1 cellular context compared by ENCODE assay signal in the genomic region with DNA sequence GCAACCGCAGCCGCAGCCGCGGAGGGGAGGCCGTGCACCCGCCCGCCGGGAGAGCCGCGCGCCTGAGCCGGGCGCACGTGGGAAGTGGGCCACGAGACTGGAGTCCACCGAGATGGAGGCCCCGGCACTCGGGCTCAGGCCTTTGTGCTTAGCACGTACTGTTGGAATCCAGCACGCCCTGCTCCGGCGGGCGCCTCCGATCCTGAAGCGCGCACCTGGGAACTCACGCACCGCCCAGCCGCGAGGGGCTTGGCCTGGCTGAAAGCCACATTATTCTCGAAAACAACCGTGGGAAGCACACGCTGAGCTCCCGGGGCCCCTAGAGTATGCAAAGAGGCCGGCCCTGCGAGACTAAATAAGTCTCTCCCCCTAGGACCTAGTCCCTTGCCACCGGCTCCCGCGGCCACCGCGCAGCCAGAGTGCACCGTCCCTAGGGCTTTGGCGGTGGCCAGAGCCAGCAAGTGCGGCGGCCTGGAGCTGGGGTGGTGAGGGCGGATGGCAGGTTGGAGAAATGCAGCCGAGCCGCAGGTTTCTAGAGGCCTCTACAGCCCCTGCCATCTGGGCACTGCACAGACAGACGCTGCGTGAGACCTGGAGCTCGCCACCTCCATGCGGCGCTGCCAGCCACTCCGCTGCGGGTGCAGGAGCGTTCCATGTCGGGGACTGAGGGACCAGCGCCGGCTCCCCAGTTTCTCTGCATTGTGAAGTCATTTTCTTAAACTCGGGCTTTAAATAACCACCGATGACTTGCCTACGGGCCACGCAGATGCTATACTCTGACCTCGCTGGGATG.
TF ChIP-seq lines count a peak whose summit lies in the region.

No MANE protein-coding gene starts in this region.

TF ChIP-seq in GM12878, 131 proteins besides CTCF, POLR2A, EP300 and RAD21 (continued from another document and continues in another):
- TF ChIP-seq NFYA (IDR thresholded peaks at IDR 0.05; ENCODE audit: borderline replicate concordance, low read depth, low read length) (no peak), SPI1 (IDR thresholded peaks at IDR 0.05; ENCODE audit: borderline replicate concordance, insufficient read depth, low read depth, low read length) (no peak), ZNF207 (IDR thresholded peaks at IDR 0.05; ENCODE audit: borderline replicate concordance) (no peak; the same call in 1 of the 2 replicates), MLLT1 (IDR thresholded peaks at IDR 0.05) (no peak; the same call in 1 of the 2 replicates), DPF2 (IDR thresholded peaks at IDR 0.05) (peak; percentile 72), RUNX3 (IDR thresholded peaks at IDR 0.05; ENCODE audit: low read length) (peak; percentile 83), LARP7 (IDR thresholded peaks at IDR 0.05) (peak; percentile 87), ESRRA (IDR thresholded peaks at IDR 0.05; ENCODE audit: low read length) (no peak), MTA3 (IDR thresholded peaks at IDR 0.05; ENCODE audit: borderline replicate concordance, low read length) (peak; percentile 66; the same call in 1 of the 2 replicates), GATAD2B (conservative IDR thresholded peaks at IDR 0.05; ENCODE audit: low read depth) (peak; percentile 98; the same call in 1 of the 2 replicates), IRF4 (IDR thresholded peaks at IDR 0.05; ENCODE audit: low read depth, low read length) (no peak), POLR2AphosphoS5 (IDR thresholded peaks at IDR 0.05; ENCODE audit: low read length) (peak; percentile 52; the same call in 1 of the 2 replicates), TARDBP (IDR thresholded peaks at IDR 0.05; ENCODE audit: borderline replicate concordance) (no peak), ZSCAN29 (IDR thresholded peaks at IDR 0.05) (no peak), KDM1A (IDR thresholded peaks at IDR 0.05; ENCODE audit: borderline replicate concordance) (no peak), IRF5 (IDR thresholded peaks at IDR 0.05; ENCODE audit: borderline replicate concordance) (no peak), KLF5 (IDR thresholded peaks at IDR 0.05; ENCODE audit: partially characterized antibody) (no peak), RB1 (IDR thresholded peaks at IDR 0.05; ENCODE audit: borderline replicate concordance) (peak; percentile 62; the same call in 1 of the 2 replicates), TCF12 (IDR thresholded peaks at IDR 0.05; ENCODE audit: low read depth, low read length) (peak; percentile 46; the same call in 1 of the 2 replicates), SRF (IDR thresholded peaks at IDR 0.05; ENCODE audit: low read depth in 2 of 2, low read length in 2 of 2) (no peak), RAD51 (IDR thresholded peaks at IDR 0.05) (no peak), CREB1 (IDR thresholded peaks at IDR 0.05; ENCODE audit: low read depth) (no peak; the same call in 1 of the 2 replicates), SUZ12 (IDR thresholded peaks at IDR 0.05; ENCODE audit: unreplicated experiment) (no peak), MEF2A (IDR thresholded peaks at IDR 0.05; ENCODE audit: insufficient read depth, low read depth, low read length) (no peak), RELA (IDR thresholded peaks at IDR 0.05; ENCODE audit: borderline replicate concordance, partially characterized antibody) (no peak), TCF7 (IDR thresholded peaks at IDR 0.05; ENCODE audit: borderline replicate concordance) (no peak), HDAC6 (IDR thresholded peaks at IDR 0.05; ENCODE audit: unreplicated experiment) (no peak), MEF2B (IDR thresholded peaks at IDR 0.05; ENCODE audit: partially characterized antibody, poor library complexity, severe bottlenecking) (peak; percentile 99), SMAD1 (IDR thresholded peaks at IDR 0.05; ENCODE audit: low read depth, partially characterized antibody) (no peak), ZBED1 (IDR thresholded peaks at IDR 0.05; ENCODE audit: borderline replicate concordance) (no peak), FOXK2 (IDR thresholded peaks at IDR 0.05) (no peak), SREBF1 (IDR thresholded peaks at IDR 0.05; ENCODE audit: low read length) (no peak), IKZF1 (conservative IDR thresholded peaks at IDR 0.05) (peak; percentile 87), CEBPB (IDR thresholded peaks at IDR 0.05; ENCODE audit: borderline replicate concordance in 1 of 2, low read depth in 2 of 2, low read length in 2 of 2) (no peak), BCL11A (IDR thresholded peaks at IDR 0.05; ENCODE audit: low read depth, low read length) (0 out of 2 replicates have a peak, but pooled peaks have one; percentile 8), SMARCA5 (IDR thresholded peaks at IDR 0.05) (no peak), SIX5 (IDR thresholded peaks at IDR 0.05; ENCODE audit: low read depth, low read length, severe bottlenecking) (no peak), CBFB (IDR thresholded peaks at IDR 0.05; ENCODE audit: low read depth) (peak; percentile 53; the same call in 1 of the 2 replicates), TBL1XR1 (IDR thresholded peaks at IDR 0.05; ENCODE audit: low read depth, low read length) (no peak)
- TF ChIP-seq, protein P1, sequence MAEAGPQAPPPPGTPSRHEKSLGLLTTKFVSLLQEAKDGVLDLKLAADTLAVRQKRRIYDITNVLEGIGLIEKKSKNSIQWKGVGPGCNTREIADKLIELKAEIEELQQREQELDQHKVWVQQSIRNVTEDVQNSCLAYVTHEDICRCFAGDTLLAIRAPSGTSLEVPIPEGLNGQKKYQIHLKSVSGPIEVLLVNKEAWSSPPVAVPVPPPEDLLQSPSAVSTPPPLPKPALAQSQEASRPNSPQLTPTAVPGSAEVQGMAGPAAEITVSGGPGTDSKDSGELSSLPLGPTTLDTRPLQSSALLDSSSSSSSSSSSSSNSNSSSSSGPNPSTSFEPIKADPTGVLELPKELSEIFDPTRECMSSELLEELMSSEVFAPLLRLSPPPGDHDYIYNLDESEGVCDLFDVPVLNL (IDR thresholded peaks at IDR 0.05; ENCODE audit: low read depth, low read length) = no peak
- TF ChIP-seq, protein P2, sequence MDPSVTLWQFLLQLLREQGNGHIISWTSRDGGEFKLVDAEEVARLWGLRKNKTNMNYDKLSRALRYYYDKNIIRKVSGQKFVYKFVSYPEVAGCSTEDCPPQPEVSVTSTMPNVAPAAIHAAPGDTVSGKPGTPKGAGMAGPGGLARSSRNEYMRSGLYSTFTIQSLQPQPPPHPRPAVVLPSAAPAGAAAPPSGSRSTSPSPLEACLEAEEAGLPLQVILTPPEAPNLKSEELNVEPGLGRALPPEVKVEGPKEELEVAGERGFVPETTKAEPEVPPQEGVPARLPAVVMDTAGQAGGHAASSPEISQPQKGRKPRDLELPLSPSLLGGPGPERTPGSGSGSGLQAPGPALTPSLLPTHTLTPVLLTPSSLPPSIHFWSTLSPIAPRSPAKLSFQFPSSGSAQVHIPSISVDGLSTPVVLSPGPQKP (IDR thresholded peaks at IDR 0.05; ENCODE audit: low read depth, low read length) = no peak
- TF ChIP-seq, protein P3, sequence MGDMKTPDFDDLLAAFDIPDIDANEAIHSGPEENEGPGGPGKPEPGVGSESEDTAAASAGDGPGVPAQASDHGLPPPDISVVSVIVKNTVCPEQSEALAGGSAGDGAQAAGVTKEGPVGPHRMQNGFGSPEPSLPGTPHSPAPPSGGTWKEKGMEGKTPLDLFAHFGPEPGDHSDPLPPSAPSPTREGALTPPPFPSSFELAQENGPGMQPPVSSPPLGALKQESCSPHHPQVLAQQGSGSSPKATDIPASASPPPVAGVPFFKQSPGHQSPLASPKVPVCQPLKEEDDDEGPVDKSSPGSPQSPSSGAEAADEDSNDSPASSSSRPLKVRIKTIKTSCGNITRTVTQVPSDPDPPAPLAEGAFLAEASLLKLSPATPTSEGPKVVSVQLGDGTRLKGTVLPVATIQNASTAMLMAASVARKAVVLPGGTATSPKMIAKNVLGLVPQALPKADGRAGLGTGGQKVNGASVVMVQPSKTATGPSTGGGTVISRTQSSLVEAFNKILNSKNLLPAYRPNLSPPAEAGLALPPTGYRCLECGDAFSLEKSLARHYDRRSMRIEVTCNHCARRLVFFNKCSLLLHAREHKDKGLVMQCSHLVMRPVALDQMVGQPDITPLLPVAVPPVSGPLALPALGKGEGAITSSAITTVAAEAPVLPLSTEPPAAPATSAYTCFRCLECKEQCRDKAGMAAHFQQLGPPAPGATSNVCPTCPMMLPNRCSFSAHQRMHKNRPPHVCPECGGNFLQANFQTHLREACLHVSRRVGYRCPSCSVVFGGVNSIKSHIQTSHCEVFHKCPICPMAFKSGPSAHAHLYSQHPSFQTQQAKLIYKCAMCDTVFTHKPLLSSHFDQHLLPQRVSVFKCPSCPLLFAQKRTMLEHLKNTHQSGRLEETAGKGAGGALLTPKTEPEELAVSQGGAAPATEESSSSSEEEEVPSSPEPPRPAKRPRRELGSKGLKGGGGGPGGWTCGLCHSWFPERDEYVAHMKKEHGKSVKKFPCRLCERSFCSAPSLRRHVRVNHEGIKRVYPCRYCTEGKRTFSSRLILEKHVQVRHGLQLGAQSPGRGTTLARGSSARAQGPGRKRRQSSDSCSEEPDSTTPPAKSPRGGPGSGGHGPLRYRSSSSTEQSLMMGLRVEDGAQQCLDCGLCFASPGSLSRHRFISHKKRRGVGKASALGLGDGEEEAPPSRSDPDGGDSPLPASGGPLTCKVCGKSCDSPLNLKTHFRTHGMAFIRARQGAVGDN (IDR thresholded peaks at IDR 0.05) = peak; percentile 95
- TF ChIP-seq, protein P4, sequence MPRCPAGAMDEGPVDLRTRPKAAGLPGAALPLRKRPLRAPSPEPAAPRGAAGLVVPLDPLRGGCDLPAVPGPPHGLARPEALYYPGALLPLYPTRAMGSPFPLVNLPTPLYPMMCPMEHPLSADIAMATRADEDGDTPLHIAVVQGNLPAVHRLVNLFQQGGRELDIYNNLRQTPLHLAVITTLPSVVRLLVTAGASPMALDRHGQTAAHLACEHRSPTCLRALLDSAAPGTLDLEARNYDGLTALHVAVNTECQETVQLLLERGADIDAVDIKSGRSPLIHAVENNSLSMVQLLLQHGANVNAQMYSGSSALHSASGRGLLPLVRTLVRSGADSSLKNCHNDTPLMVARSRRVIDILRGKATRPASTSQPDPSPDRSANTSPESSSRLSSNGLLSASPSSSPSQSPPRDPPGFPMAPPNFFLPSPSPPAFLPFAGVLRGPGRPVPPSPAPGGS (IDR thresholded peaks at IDR 0.05; ENCODE audit: borderline replicate concordance, insufficient read depth, low read depth, low read length, poor library complexity, severe bottlenecking) = no peak
- TF ChIP-seq, protein P5, sequence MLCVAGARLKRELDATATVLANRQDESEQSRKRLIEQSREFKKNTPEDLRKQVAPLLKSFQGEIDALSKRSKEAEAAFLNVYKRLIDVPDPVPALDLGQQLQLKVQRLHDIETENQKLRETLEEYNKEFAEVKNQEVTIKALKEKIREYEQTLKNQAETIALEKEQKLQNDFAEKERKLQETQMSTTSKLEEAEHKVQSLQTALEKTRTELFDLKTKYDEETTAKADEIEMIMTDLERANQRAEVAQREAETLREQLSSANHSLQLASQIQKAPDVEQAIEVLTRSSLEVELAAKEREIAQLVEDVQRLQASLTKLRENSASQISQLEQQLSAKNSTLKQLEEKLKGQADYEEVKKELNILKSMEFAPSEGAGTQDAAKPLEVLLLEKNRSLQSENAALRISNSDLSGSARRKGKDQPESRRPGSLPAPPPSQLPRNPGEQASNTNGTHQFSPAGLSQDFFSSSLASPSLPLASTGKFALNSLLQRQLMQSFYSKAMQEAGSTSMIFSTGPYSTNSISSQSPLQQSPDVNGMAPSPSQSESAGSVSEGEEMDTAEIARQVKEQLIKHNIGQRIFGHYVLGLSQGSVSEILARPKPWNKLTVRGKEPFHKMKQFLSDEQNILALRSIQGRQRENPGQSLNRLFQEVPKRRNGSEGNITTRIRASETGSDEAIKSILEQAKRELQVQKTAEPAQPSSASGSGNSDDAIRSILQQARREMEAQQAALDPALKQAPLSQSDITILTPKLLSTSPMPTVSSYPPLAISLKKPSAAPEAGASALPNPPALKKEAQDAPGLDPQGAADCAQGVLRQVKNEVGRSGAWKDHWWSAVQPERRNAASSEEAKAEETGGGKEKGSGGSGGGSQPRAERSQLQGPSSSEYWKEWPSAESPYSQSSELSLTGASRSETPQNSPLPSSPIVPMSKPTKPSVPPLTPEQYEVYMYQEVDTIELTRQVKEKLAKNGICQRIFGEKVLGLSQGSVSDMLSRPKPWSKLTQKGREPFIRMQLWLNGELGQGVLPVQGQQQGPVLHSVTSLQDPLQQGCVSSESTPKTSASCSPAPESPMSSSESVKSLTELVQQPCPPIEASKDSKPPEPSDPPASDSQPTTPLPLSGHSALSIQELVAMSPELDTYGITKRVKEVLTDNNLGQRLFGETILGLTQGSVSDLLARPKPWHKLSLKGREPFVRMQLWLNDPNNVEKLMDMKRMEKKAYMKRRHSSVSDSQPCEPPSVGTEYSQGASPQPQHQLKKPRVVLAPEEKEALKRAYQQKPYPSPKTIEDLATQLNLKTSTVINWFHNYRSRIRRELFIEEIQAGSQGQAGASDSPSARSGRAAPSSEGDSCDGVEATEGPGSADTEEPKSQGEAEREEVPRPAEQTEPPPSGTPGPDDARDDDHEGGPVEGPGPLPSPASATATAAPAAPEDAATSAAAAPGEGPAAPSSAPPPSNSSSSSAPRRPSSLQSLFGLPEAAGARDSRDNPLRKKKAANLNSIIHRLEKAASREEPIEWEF (IDR thresholded peaks at IDR 0.05; ENCODE audit: insufficient replicate concordance, low read depth, low read length) = peak; percentile 71
